9 cellular contexts compared by ENCODE assay signal in the genomic region with DNA sequence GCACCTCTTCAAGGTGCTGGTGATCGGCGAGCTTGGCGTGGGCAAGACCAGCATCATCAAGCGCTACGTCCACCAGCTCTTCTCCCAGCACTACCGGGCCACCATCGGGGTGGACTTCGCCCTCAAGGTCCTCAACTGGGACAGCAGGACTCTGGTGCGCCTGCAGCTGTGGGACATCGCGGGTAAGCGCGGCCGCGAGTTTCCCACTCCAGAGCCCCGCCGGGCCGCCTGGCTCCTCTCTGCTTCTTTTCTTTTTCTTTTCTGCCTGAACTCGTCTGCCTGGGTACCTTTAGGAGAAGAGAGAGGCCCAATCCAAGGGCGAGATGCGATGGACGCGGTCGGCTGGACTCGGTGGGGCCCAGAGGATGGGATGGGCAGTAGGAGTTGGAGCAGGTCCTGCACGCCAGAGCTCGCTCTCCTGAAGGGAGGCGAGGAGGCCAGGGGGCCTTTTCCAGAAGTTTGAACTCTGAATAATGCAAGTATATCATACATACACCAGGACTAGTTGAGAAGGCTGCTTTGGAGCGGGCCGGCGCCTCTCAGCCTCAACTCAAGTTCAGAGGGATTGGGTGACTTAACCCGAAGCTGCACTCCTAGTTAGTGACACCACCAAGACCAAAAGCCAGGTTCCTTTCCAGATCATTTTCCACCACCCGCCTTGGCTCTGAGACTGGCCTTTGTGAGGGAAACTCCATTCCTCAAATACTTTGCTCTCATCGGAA. TPM values are rescaled to one million over a fixed set of nuclear protein-coding genes. Genes with fewer than 3 reads are reported as not detected.
DNase-seq lines count a peak whose midpoint lies in the region; ATAC-seq lines count a peak whose summit lies in the region.
"Had no signal": no experiment of that assay in that cellular context is flagged by ENCODE, and none has a peak within 500 bp of the region (broad histone marks: within the 10 kb centered on the region; RNA-seq: fewer than 3 reads in every experiment).

No MANE protein-coding gene starts in this region.

- CTCF ChIA-PET in activated CD4-positive, alpha-beta T cell treated with anti-CD3 and anti-CD28 coated beads for 36 hours (lab: Charles Lee), result interaction anchor here (1.3 kb wide), 1 partner anchor 14 kb away, joined by 4 read pairs; no protein-coding TSS in a partner anchor
- CTCF ChIA-PET in activated CD8-positive, alpha-beta T cell treated with anti-CD3 and anti-CD28 coated beads, Interleukin-2, amount 10 ng/mL, durations not matched to agents 7 days and 5 days (lab: Charles Lee), result no interaction called here

- H3K9me3 ChIP-seq in aorta (ENCODE audit: control insufficient read depth, low read length), result no peaks in the 10 kb centered on the region

- no peaks in the 10 kb centered on the region for H3K4me1 ChIP-seq in aorta (ENCODE audit: control insufficient read depth in 1 of 2, insufficient read depth in 2 of 2, low read length in 2 of 2)

- H3K4me3 Mint-ChIP-seq in activated CD4-positive, alpha-beta T cell treated with anti-CD3 and anti-CD28 coated beads for 36 hours, result peak overlapping the region; percentile 69
- peak overlapping the region; percentile 69 for H3K4me3 Mint-ChIP-seq in activated CD8-positive, alpha-beta T cell treated with anti-CD3 and anti-CD28 coated beads, Interleukin-2, amount 10 ng/mL, durations not matched to agents 7 days and 5 days

- peaks cover 26% of the 10 kb centered on the region for H3K27me3 Mint-ChIP-seq in activated CD4-positive, alpha-beta T cell treated with anti-CD3 and anti-CD28 coated beads for 36 hours
- peaks cover 28% of the 10 kb centered on the region for H3K27me3 Mint-ChIP-seq in activated CD8-positive, alpha-beta T cell treated with anti-CD3 and anti-CD28 coated beads, Interleukin-2, amount 10 ng/mL, durations not matched to agents 7 days and 5 days (ENCODE audit: low read depth)

- H3K27me3 ChIP-seq in aorta (ENCODE audit: control insufficient read depth in 1 of 2, insufficient read depth in 2 of 2, low read length in 1 of 2), result no peaks in the 10 kb centered on the region

- H3K27ac ChIP-seq in aorta (ENCODE audit: low read depth in 1 of 2, low read length in 2 of 2), result peak overlapping the region; percentile 85 to 96

- H3K36me3 Mint-ChIP-seq in activated CD4-positive, alpha-beta T cell treated with anti-CD3 and anti-CD28 coated beads for 36 hours (ENCODE audit: low read depth), result no peaks in the 10 kb centered on the region
- H3K36me3 Mint-ChIP-seq in activated CD8-positive, alpha-beta T cell treated with anti-CD3 and anti-CD28 coated beads, Interleukin-2, amount 10 ng/mL, durations not matched to agents 7 days and 5 days (ENCODE audit: low read depth), result peaks cover 2% of the 10 kb centered on the region

- peak overlapping the region; percentile 64 to 67 for H3K4me3 ChIP-seq in aorta (ENCODE audit: low read length in 2 of 2)

- peaks cover 5% of the 10 kb centered on the region for H3K4me1 Mint-ChIP-seq in activated CD4-positive, alpha-beta T cell treated with anti-CD3 and anti-CD28 coated beads for 36 hours
- H3K4me1 Mint-ChIP-seq in activated CD8-positive, alpha-beta T cell treated with anti-CD3 and anti-CD28 coated beads, Interleukin-2, amount 10 ng/mL, durations not matched to agents 7 days and 5 days (ENCODE audit: low read depth), result peaks cover 4% of the 10 kb centered on the region

- H3K9me3 Mint-ChIP-seq in activated CD4-positive, alpha-beta T cell treated with anti-CD3 and anti-CD28 coated beads for 36 hours (ENCODE audit: low read depth), result no peaks in the 10 kb centered on the region
- no peaks in the 10 kb centered on the region for H3K9me3 Mint-ChIP-seq in activated CD8-positive, alpha-beta T cell treated with anti-CD3 and anti-CD28 coated beads, Interleukin-2, amount 10 ng/mL, durations not matched to agents 7 days and 5 days (ENCODE audit: insufficient read depth)

- WGBS in aorta, 2 donors, result 0 to 1% methylated on average over 26 to 34 of the region's 34 CpGs

- no peaks in the 10 kb centered on the region for H3K36me3 ChIP-seq in aorta (ENCODE audit: control insufficient read depth in 1 of 2, insufficient read depth in 2 of 2, low read length in 1 of 2)

- peak overlapping the region; percentile 19 for H3K27ac Mint-ChIP-seq in activated CD4-positive, alpha-beta T cell treated with anti-CD3 and anti-CD28 coated beads for 36 hours
- no peak overlapping the region for H3K27ac Mint-ChIP-seq in activated CD8-positive, alpha-beta T cell treated with anti-CD3 and anti-CD28 coated beads, Interleukin-2, amount 10 ng/mL, durations not matched to agents 7 days and 5 days

- peak; percentile 16 for DNase-seq in activated CD4-positive, alpha-beta T cell treated with anti-CD3 and anti-CD28 coated beads for 36 hours
- no peak for DNase-seq in activated CD4-positive, alpha-beta T cell treated with anti-CD3 and anti-CD28 coated beads, Interleukin-2, amount 50 U/mL, for 4 hours
- no peak for DNase-seq in activated CD8-positive, alpha-beta T cell treated with anti-CD3 and anti-CD28 coated beads, Interleukin-2, amount 10 ng/mL, durations not matched to agents 7 days and 5 days
- DNase-seq in fibroblast of peridontal ligament (ENCODE audit: extremely low read depth) (peak; percentile 56), myocyte (ENCODE audit: low read depth) (peak; percentile 70), aorta (peak in 1 of 2 donors; percentile 81)
- DNase-seq: DND-41 had no signal

- ATAC-seq in activated CD4-positive, alpha-beta T cell treated with anti-CD3 and anti-CD28 coated beads for 36 hours, result peak; percentile 50
- peak; percentile 2 for ATAC-seq in HG03520 (IDR thresholded peaks at IDR 0.05; ENCODE audit: unreplicated experiment)
- peak; percentile 40 for ATAC-seq in activated CD8-positive, alpha-beta T cell treated with anti-CD3 and anti-CD28 coated beads, Interleukin-2, amount 10 ng/mL, durations not matched to agents 7 days and 5 days
- ATAC-seq in aorta (ENCODE audit: low FRiP score), result peak; percentile 57
- ATAC-seq in GM21529 (IDR thresholded peaks at IDR 0.05; ENCODE audit: unreplicated experiment), result no peak

- POLR2A ChIA-PET in activated CD4-positive, alpha-beta T cell treated with anti-CD3 and anti-CD28 coated beads for 36 hours (lab: Charles Lee), result no interaction called here
- POLR2A ChIA-PET in activated CD8-positive, alpha-beta T cell treated with anti-CD3 and anti-CD28 coated beads, Interleukin-2, amount 10 ng/mL, durations not matched to agents 7 days and 5 days (lab: Charles Lee), result interaction anchor here (0.6 kb wide), 1 partner anchor 332 kb away, joined by 3 read pairs; no protein-coding TSS in a partner anchor

- intact Hi-C loops in activated CD4-positive, alpha-beta T cell treated with anti-CD3 and anti-CD28 coated beads for 36 hours (cut with DNase I, micrococcal nuclease), result loop anchor here in 1 of 2 experiments (5.0 kb wide), 1 partner anchor 158 kb away; no protein-coding TSS in a partner anchor
- intact Hi-C loops in aorta (cut with DNase I), result loop anchor here (2.0 to 10.0 kb wide), 5 partner anchors 153 to 809 kb away; partner anchors contain the start of genes SHPRH (in 2 of the 2), EPM2A (in 1 of the 2) and STXBP5 (in 1 of the 2)

RNA-seq across cellular contexts. Expression of gene RAB32, which starts 0.5 kb away (rescaled TPM):
- 1 to 10 TPM in 1 of 2 experiments, under 1 TPM in 1; 0.44 to 1.1 TPM for total RNA-seq in activated CD4-positive, alpha-beta T cell treated with anti-CD3 and anti-CD28 coated beads for 36 hours
- under 1 TPM in 1 of 2 experiments, not detected in 1; 0.21 TPM for total RNA-seq in activated CD8-positive, alpha-beta T cell treated with anti-CD3 and anti-CD28 coated beads, Interleukin-2, amount 10 ng/mL, durations not matched to agents 7 days and 5 days
- total RNA-seq in myocyte (36.7 and 43.3 TPM in 2 replicates), aorta (10 to 100 TPM; 31.9 to 61.2 TPM)
- 61.7 TPM for polyA plus RNA-seq in myocyte (2012)
- polyA plus RNA-seq in aorta, result 10 to 100 TPM; 21.7 to 60.9 TPM

RNA-seq across cellular contexts. Expression of gene ADGB, which starts 54.7 kb away (rescaled TPM):
- not detected for total RNA-seq in activated CD4-positive, alpha-beta T cell treated with anti-CD3 and anti-CD28 coated beads for 36 hours
- not detected for total RNA-seq in activated CD8-positive, alpha-beta T cell treated with anti-CD3 and anti-CD28 coated beads, Interleukin-2, amount 10 ng/mL, durations not matched to agents 7 days and 5 days
- total RNA-seq in myocyte, result not detected in 2 replicates
- polyA plus RNA-seq in myocyte (2012), result not detected
- under 1 TPM in 1 of 2 donors, not detected in 1; 0.18 TPM for total RNA-seq in aorta
- polyA plus RNA-seq in aorta, result not detected

Comparison
In these comparisons a context has a peak if more than half of its experiments do, and no peak if none do; other contexts are left out.
1. DNase-seq: peak in activated CD4-positive, alpha-beta T cell treated with anti-CD3 and anti-CD28 coated beads for 36 hours (single experiment), fibroblast of peridontal ligament (single experiment) and myocyte (single experiment); none in activated CD4-positive, alpha-beta T cell treated with anti-CD3 and anti-CD28 coated beads, Interleukin-2, amount 50 U/mL, for 4 hours (0 of 2) and activated CD8-positive, alpha-beta T cell treated with anti-CD3 and anti-CD28 coated beads, Interleukin-2, amount 10 ng/mL, durations not matched to agents 7 days and 5 days (single experiment).
2. RNA of gene RAB32, which starts 0.5 kb away (total RNA-seq): 31.9 to 61.2 TPM in aorta and 36.7 to 43.3 TPM in myocyte; 0.44 to 1.1 TPM in activated CD4-positive, alpha-beta T cell treated with anti-CD3 and anti-CD28 coated beads for 36 hours and 0.21 TPM in activated CD8-positive, alpha-beta T cell treated with anti-CD3 and anti-CD28 coated beads, Interleukin-2, amount 10 ng/mL, durations not matched to agents 7 days and 5 days; every median in the first group is over 10 times any median in the second.